Comparison of ENCODE assay signal across 15 cellular contexts in the genomic region with DNA sequence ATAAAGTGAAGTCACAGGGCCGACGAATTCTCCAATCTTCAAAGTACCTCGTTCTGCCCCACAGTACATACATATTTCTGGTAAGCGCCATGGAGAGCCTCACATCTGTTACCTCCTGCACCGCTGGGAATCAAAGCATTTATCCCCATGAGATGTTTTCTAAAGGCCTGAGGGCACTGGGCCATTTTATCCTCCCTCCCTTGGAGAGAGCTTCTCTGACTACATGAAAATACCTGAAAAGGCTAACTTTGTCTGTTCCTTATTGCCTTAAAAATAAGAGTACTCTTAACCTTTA.
DNase-seq lines count a peak whose midpoint lies in the region; ATAC-seq and TF ChIP-seq lines count a peak whose summit lies in the region.
"Had no signal": no experiment of that assay in that cellular context is flagged by ENCODE, and none has a peak within 500 bp of the region (broad histone marks: within the 10 kb centered on the region; RNA-seq: fewer than 3 reads in every experiment).

No MANE protein-coding gene starts in this region.

- H3K27me3 ChIP-seq in left ventricle myocardium inferior (ENCODE audit: low read depth), result no peaks in the 10 kb centered on the region
- H3K27me3 ChIP-seq in neural progenitor cell, result no peaks in the 10 kb centered on the region
- H3K27me3 ChIP-seq in naive thymus-derived CD4-positive, alpha-beta T cell (ENCODE audit: control insufficient read depth in 2 of 2, insufficient read depth in 2 of 2, low read length in 2 of 2), result no peaks in the 10 kb centered on the region

- peak overlapping the region; percentile 7 for H3K27ac Mint-ChIP-seq in neural progenitor cell
- H3K27ac Mint-ChIP-seq in naive thymus-derived CD4-positive, alpha-beta T cell, result no peak overlapping the region
- H3K27ac Mint-ChIP-seq: CD4-positive, alpha-beta memory T cell had no signal

- H3K4me3 Mint-ChIP-seq in neural progenitor cell, result no peak overlapping the region
- H3K4me3 Mint-ChIP-seq in naive thymus-derived CD4-positive, alpha-beta T cell, result no peak overlapping the region
- H3K4me3 Mint-ChIP-seq: CD4-positive, alpha-beta memory T cell had no signal

- H3K36me3 ChIP-seq in left ventricle myocardium inferior (no peaks in the 10 kb centered on the region), neural progenitor cell (no peaks in the 10 kb centered on the region)
- H3K36me3 ChIP-seq in naive thymus-derived CD4-positive, alpha-beta T cell (ENCODE audit: control insufficient read depth in 2 of 3, insufficient read depth in 3 of 3, low read length in 3 of 3), result no peaks in the 10 kb centered on the region

- DNase-seq in left ventricle myocardium inferior, result no peak
- DNase-seq in cardiac septum (ENCODE audit: low spot score), result no peak
- peak; percentile 80 for DNase-seq in NCI-H69 (lab: John Stamatoyannopoulos, UW)
- no peak for DNase-seq in neural progenitor cell (ENCODE audit: low spot score)
- DNase-seq in naive thymus-derived CD4-positive, alpha-beta T cell, result no peak
- DNase-seq in COLO668 (lab: John Stamatoyannopoulos, UW; ENCODE audit: unreplicated experiment), result no peak
- DNase-seq: CD4-positive, alpha-beta memory T cell; EL; H7; IMR-90; Kasumi-1; NCI-H1417 treated with DMSO at 0.1 percent for 48 hours; NCI-H2227 treated with DMSO at 0.1 percent for 48 hours; SHP77 treated with DMSO at 0.1 percent for 48 hours had no signal

- peaks cover 4% of the 10 kb centered on the region for H3K27me3 Mint-ChIP-seq in neural progenitor cell (ENCODE audit: insufficient read depth, low read depth)
- peaks cover 16 to 23% (median 21%) of the 10 kb centered on the region in 5 donors for H3K27me3 Mint-ChIP-seq in naive thymus-derived CD4-positive, alpha-beta T cell

- H3F3A ChIP-seq in neural progenitor cell (ENCODE audit: low read depth), result peaks cover 3% of the 10 kb centered on the region

- ATAC-seq in naive thymus-derived CD4-positive, alpha-beta T cell, result no peak
- no peak for ATAC-seq in HG03108 (IDR thresholded peaks at IDR 0.05; ENCODE audit: unreplicated experiment)

- no peak overlapping the region for H2AFZ ChIP-seq in neural progenitor cell (replicated peaks)

- CTCF ChIA-PET in naive thymus-derived CD4-positive, alpha-beta T cell (lab: Charles Lee), result no interaction called here

- peaks cover 57% of the 10 kb centered on the region for H3K4me1 Mint-ChIP-seq in neural progenitor cell
- peaks cover 0 to 4% (median 0%) of the 10 kb centered on the region in 7 donors for H3K4me1 Mint-ChIP-seq in naive thymus-derived CD4-positive, alpha-beta T cell
- H3K4me1 Mint-ChIP-seq: CD4-positive, alpha-beta memory T cell had no signal

- no peaks in the 10 kb centered on the region for H3K79me2 ChIP-seq in neural progenitor cell (ENCODE audit: low read depth)

- H4K20me1 ChIP-seq in neural progenitor cell (ENCODE audit: low read depth), result peaks cover 17% of the 10 kb centered on the region

- no peak overlapping the region for H3K4me3 ChIP-seq in left ventricle myocardium inferior
- no peak overlapping the region for H3K4me3 ChIP-seq in neural progenitor cell
- H3K4me3 ChIP-seq in naive thymus-derived CD4-positive, alpha-beta T cell (ENCODE audit: low read length), result no peak overlapping the region

- H3K9me3 ChIP-seq in left ventricle myocardium inferior (replicated peaks) (no peaks in the 10 kb centered on the region), neural progenitor cell (ENCODE audit: low read depth) (no peaks in the 10 kb centered on the region)
- H3K9me3 ChIP-seq in naive thymus-derived CD4-positive, alpha-beta T cell (ENCODE audit: control insufficient read depth in 2 of 3, low read length in 3 of 3), result no peaks in the 10 kb centered on the region

- H3K36me3 Mint-ChIP-seq in neural progenitor cell, result no peaks in the 10 kb centered on the region
- no peaks in the 10 kb centered on the region for H3K36me3 Mint-ChIP-seq in naive thymus-derived CD4-positive, alpha-beta T cell
- H3K36me3 Mint-ChIP-seq: CD4-positive, alpha-beta memory T cell had no signal

- H3K9me3 Mint-ChIP-seq in neural progenitor cell, result no peaks in the 10 kb centered on the region
- no peaks in the 10 kb centered on the region for H3K9me3 Mint-ChIP-seq in naive thymus-derived CD4-positive, alpha-beta T cell
- H3K9me3 Mint-ChIP-seq: CD4-positive, alpha-beta memory T cell had no signal

- TF ChIP-seq CTCF in left ventricle myocardium inferior (IDR thresholded peaks at IDR 0.05; ENCODE audit: borderline replicate concordance) (no peak), neural progenitor cell (IDR thresholded peaks at IDR 0.05) (no peak)

- H3K27ac ChIP-seq in left ventricle myocardium inferior (replicated peaks), result peak overlapping the region; percentile 3
- H3K27ac ChIP-seq in neural progenitor cell, result no peak overlapping the region
- H3K27ac ChIP-seq in naive thymus-derived CD4-positive, alpha-beta T cell (ENCODE audit: low read depth, low read length), result no peak overlapping the region

- H3K4me2 ChIP-seq in neural progenitor cell, result no peak overlapping the region

- POLR2A ChIA-PET in naive thymus-derived CD4-positive, alpha-beta T cell (lab: Charles Lee), result no interaction called here

- intact Hi-C loops in left ventricle myocardium inferior (cut with micrococcal nuclease), result no loop called here
- intact Hi-C loops in cardiac septum (cut with DNase I), result no loop called here
- intact Hi-C loops in naive thymus-derived CD4-positive, alpha-beta T cell (cut with micrococcal nuclease), result no loop called here

- no peak overlapping the region for H3K9ac ChIP-seq in neural progenitor cell

- peaks cover 15% of the 10 kb centered on the region for H3K4me1 ChIP-seq in left ventricle myocardium inferior
- H3K4me1 ChIP-seq in neural progenitor cell, result peaks cover 27% of the 10 kb centered on the region
- no peaks in the 10 kb centered on the region for H3K4me1 ChIP-seq in naive thymus-derived CD4-positive, alpha-beta T cell (ENCODE audit: control insufficient read depth in 2 of 2, insufficient read depth in 2 of 2, low read length in 2 of 2)
